ENCODE assay signal across 7 cellular contexts in genomic region chr3:132253262-132253878, GRCh38.
A peak's percentile ranks its signal among the peaks of the same experiment; 100 is the strongest.
DNase-seq lines count a peak whose midpoint lies in the region; ATAC-seq and TF ChIP-seq lines count a peak whose summit lies in the region.

No MANE protein-coding gene starts in this region.

- no peaks in the 10 kb centered on the region for H3K27me3 ChIP-seq in brain microvascular endothelial cell (replicated peaks)

- intact Hi-C loops in left colon (cut with DNase I, micrococcal nuclease): loop anchor here in 1 of 2 donors (5.0 kb wide), 1 partner anchor 89 kb away; no protein-coding TSS in a partner anchor

- no peaks in the 10 kb centered on the region for H3K4me1 Mint-ChIP-seq in activated naive CD4-positive, alpha-beta T cell treated with anti-CD3 and anti-CD28 coated beads, Interleukin-2, amount 10 ng/mL, durations not matched to agents 7 days and 5 days

- no peak overlapping the region for H3K27ac ChIP-seq in brain microvascular endothelial cell

- no peaks in the 10 kb centered on the region for H3K9me3 Mint-ChIP-seq in activated naive CD4-positive, alpha-beta T cell treated with anti-CD3 and anti-CD28 coated beads, Interleukin-2, amount 10 ng/mL, durations not matched to agents 7 days and 5 days

- no peaks in the 10 kb centered on the region for H3K36me3 ChIP-seq in brain microvascular endothelial cell (replicated peaks)

- H3K27ac Mint-ChIP-seq in activated naive CD4-positive, alpha-beta T cell treated with anti-CD3 and anti-CD28 coated beads, Interleukin-2, amount 10 ng/mL, durations not matched to agents 7 days and 5 days: no peak overlapping the region

- no peak overlapping the region for H3K4me3 Mint-ChIP-seq in activated naive CD4-positive, alpha-beta T cell treated with anti-CD3 and anti-CD28 coated beads, Interleukin-2, amount 10 ng/mL, durations not matched to agents 7 days and 5 days

- DNase-seq in Daoy (ENCODE audit: low read depth): peak; percentile 66
- peak; percentile 24 for DNase-seq in NCI-H345 (lab: John Stamatoyannopoulos, UW)
- peak; percentile 51 for DNase-seq in brain microvascular endothelial cell
- DNase-seq in left colon: peak in 1 of 2 donors; percentile 19
- peak; percentile 46 for DNase-seq in ureter (ENCODE audit: low spot score)
- no peak for DNase-seq in activated naive CD4-positive, alpha-beta T cell treated with anti-CD3 and anti-CD28 coated beads, Interleukin-2, amount 10 ng/mL, durations not matched to agents 7 days and 5 days

- CTCF ChIA-PET in activated naive CD4-positive, alpha-beta T cell treated with anti-CD3 and anti-CD28 coated beads, Interleukin-2, amount 10 ng/mL, durations not matched to agents 7 days and 5 days (lab: Charles Lee): no interaction called here

- H3K4me3 ChIP-seq in brain microvascular endothelial cell (ENCODE audit: low read depth, low read length): no peak overlapping the region

- H3K36me3 Mint-ChIP-seq in activated naive CD4-positive, alpha-beta T cell treated with anti-CD3 and anti-CD28 coated beads, Interleukin-2, amount 10 ng/mL, durations not matched to agents 7 days and 5 days: no peaks in the 10 kb centered on the region

- in situ Hi-C loops in brain microvascular endothelial cell (cut with HindIII; ENCODE audit: low pct_ligation_motif_present, low sequenced_read_pairs): no loop called here

- peaks cover 4% of the 10 kb centered on the region for H3K27me3 Mint-ChIP-seq in activated naive CD4-positive, alpha-beta T cell treated with anti-CD3 and anti-CD28 coated beads, Interleukin-2, amount 10 ng/mL, durations not matched to agents 7 days and 5 days

- peak; percentile 79 for TF ChIP-seq CTCF in brain microvascular endothelial cell (IDR thresholded peaks at IDR 0.05; ENCODE audit: low read depth, low read length, missing control alignments)

- ATAC-seq in GM21723 (IDR thresholded peaks at IDR 0.05; ENCODE audit: unreplicated experiment) (peak; percentile 56), left colon (peak; percentile 74)
